In genomic region chr14:77033622-77034521, GRCh38 we compare ENCODE assay signal across 8 cellular contexts. TPM values are rescaled to one million over a fixed set of nuclear protein-coding genes. Genes with fewer than 3 reads are reported as not detected.
DNase-seq lines count a peak whose midpoint lies in the region; ATAC-seq lines count a peak whose summit lies in the region.

No MANE protein-coding gene starts in this region.

- H3K4me1 Mint-ChIP-seq in immature natural killer cell = peaks cover 72 to 75% of the 10 kb centered on the region in 2 donors

- ATAC-seq in HG02870 (IDR thresholded peaks at IDR 0.05; ENCODE audit: unreplicated experiment) = peak; percentile 68

- H3K4me3 Mint-ChIP-seq in immature natural killer cell = peak overlapping the region; percentile 89 to 95 (median 90)

- peak; percentile 61 for DNase-seq in NCI-H1436 (lab: John Stamatoyannopoulos, UW)
- no peak for DNase-seq in NCI-H1436 treated with DMSO at 0.1 percent for 48 hours (lab: John Stamatoyannopoulos, UW)
- peak; percentile 47 for DNase-seq in NCI-H1694 (lab: John Stamatoyannopoulos, UW)
- DNase-seq in UCSD-AML1 (lab: John Stamatoyannopoulos, UW; ENCODE audit: unreplicated experiment) = peak; percentile 87
- DNase-seq in T47D (ENCODE audit: low read depth in 1 of 2, low spot score in 1 of 2) = peak; percentile 87 to 99
- peak; percentile 80 to 85 (median 84) for DNase-seq in immature natural killer cell
- peak; percentile 78 for DNase-seq in stimulated activated CD4-positive, alpha-beta T cell treated with anti-CD3 and anti-CD28 coated beads, Interleukin-12 subunit alpha, Interleukin-12 subunit beta, amount 100 ng/mL, for 4 hours

- H3K27me3 Mint-ChIP-seq in immature natural killer cell (ENCODE audit: low read depth in 3 of 3) = peaks cover 11 to 30% (median 13%) of the 10 kb centered on the region in 3 donors

- H3K27ac Mint-ChIP-seq in immature natural killer cell = peak overlapping the region; percentile 96 to 99 (median 98)

- in situ Hi-C loops in T47D (cut with HindIII; ENCODE audit: low pct_unique_long_range_greater_than_20kb, low sequenced_read_pairs) = no loop called here

- no peaks in the 10 kb centered on the region for H3K36me3 Mint-ChIP-seq in immature natural killer cell

- H3K9me3 Mint-ChIP-seq in immature natural killer cell = no peaks in the 10 kb centered on the region

RNA-seq across cellular contexts. Expression of gene IRF2BPL, which starts 5.4 kb away (rescaled TPM):
- polyA plus RNA-seq in immature natural killer cell = 10 to 100 TPM in 1 of 3 donors, 1 to 10 TPM in 2; 3.5 to 11.1 (median 3.6) TPM
